In the genomic region with DNA sequence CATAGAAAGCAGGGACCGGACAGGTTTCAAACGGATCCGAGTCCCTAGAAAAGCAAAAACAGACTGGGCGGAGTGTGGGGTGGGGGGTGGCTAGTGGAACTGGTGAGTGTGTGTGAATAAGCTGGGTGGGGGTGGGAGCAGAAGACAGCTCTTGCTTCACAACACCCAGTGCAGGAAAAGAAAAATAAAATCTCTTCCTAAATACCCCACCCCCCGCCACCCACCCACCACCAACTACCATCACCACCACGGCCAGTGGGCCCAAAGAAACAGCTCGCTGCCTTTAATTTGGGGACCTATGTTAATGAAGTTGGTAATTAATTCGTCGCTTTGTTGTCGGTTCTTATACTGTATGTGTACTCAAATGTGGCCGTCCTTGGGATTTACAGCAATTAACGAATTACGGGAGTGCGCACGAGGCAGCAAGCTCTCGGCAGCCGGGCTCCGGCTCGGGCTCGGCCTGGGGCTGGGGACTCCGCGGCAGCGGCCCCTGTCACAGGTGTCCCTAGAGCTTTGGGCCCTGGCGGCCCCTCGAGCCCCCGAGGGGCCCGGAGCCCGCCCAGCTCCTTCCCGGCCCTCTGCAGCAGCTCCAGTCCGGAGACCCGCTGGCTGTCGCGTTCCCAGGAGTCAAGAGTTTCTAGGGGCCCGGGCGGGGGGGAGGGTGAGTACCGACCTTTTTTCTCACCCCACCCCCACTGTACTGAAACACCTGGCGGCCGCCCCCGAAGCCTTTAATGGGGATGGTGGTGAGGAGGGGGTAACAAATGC, we compare ENCODE assay signal across 30 cellular contexts. TPM values are rescaled to one million over a fixed set of nuclear protein-coding genes. Genes with fewer than 3 reads are reported as not detected.
DNase-seq lines count a peak whose midpoint lies in the region; ATAC-seq and TF ChIP-seq lines count a peak whose summit lies in the region.
"Had no signal": no experiment of that assay in that cellular context is flagged by ENCODE, and none has a peak within 500 bp of the region (broad histone marks: within the 10 kb centered on the region; RNA-seq: fewer than 3 reads in every experiment).

No MANE protein-coding gene starts in this region.

- H3K4me3 ChIP-seq in iPS-18c (ENCODE audit: insufficient read depth, low read depth, low read length): peak overlapping the region; percentile 34; the same call in 1 of the 2 replicates
- H3K4me3 ChIP-seq in osteoblast (ENCODE audit: insufficient read depth, low read length): no peak overlapping the region
- H3K4me3 ChIP-seq: body of pancreas had no signal

- CTCF ChIA-PET in activated naive CD4-positive, alpha-beta T cell treated with anti-CD3 and anti-CD28 coated beads, Interleukin-2, amount 10 ng/mL, durations not matched to agents 7 days and 5 days (lab: Charles Lee): no interaction called here

- H3K4me1 Mint-ChIP-seq in activated naive CD8-positive, alpha-beta T cell treated with anti-CD3 and anti-CD28 coated beads, Interleukin-2, amount 10 ng/mL, durations not matched to agents 7 days and 5 days: peaks cover 12% of the 10 kb centered on the region
- H3K4me1 Mint-ChIP-seq in activated naive CD8-positive, alpha-beta T cell treated with anti-CD3 and anti-CD28 coated beads for 36 hours: peaks cover 17% of the 10 kb centered on the region
- peaks cover 39% of the 10 kb centered on the region for H3K4me1 Mint-ChIP-seq in brain
- peaks cover 8% of the 10 kb centered on the region for H3K4me1 Mint-ChIP-seq in activated naive CD4-positive, alpha-beta T cell treated with anti-CD3 and anti-CD28 coated beads, Interleukin-2, amount 10 ng/mL, durations not matched to agents 7 days and 5 days

- H3K9me3 ChIP-seq in iPS-18c (ENCODE audit: control insufficient read depth, insufficient read depth, low read length): no peaks in the 10 kb centered on the region
- H3K9me3 ChIP-seq in osteoblast (ENCODE audit: low read depth, low read length): no peaks in the 10 kb centered on the region
- H3K9me3 ChIP-seq: body of pancreas, SK-N-SH had no signal

- no peak overlapping the region for H3K4me3 Mint-ChIP-seq in activated naive CD8-positive, alpha-beta T cell treated with anti-CD3 and anti-CD28 coated beads, Interleukin-2, amount 10 ng/mL, durations not matched to agents 7 days and 5 days
- no peak overlapping the region for H3K4me3 Mint-ChIP-seq in activated naive CD8-positive, alpha-beta T cell treated with anti-CD3 and anti-CD28 coated beads for 36 hours
- peak overlapping the region in 4 of 5 experiments; percentile 16 to 90 (median 57) for H3K4me3 Mint-ChIP-seq in brain
- no peak overlapping the region for H3K4me3 Mint-ChIP-seq in activated naive CD4-positive, alpha-beta T cell treated with anti-CD3 and anti-CD28 coated beads, Interleukin-2, amount 10 ng/mL, durations not matched to agents 7 days and 5 days
- H3K4me3 Mint-ChIP-seq: activated CD8-positive, alpha-beta T cell treated with anti-CD3 and anti-CD28 coated beads for 36 hours; activated naive CD8-positive, alpha-beta T cell treated with anti-CD3 and anti-CD28 coated beads, Interleukin-2, amount 50 U/mL, for 24 hours; CD4-positive, CD25-positive, alpha-beta regulatory T cell; memory B cell; stimulated activated naive CD8-positive, alpha-beta T cell treated with anti-CD3 and anti-CD28 coated beads, Interleukin-15, Interleukin-2, amounts not matched to agents 100 ng/mL and 50 ng/mL, for 24 hours; T-helper 1 cell treated with Interleukin-12 subunit alpha and Interleukin-12 subunit beta and Interleukin-4 antibody, amounts not matched to agents 30 μg/mL and 1 μg/mL, for 36 hours had no signal

- no peak overlapping the region for H2AFZ ChIP-seq in osteoblast (ENCODE audit: low read length)

- H3K27me3 Mint-ChIP-seq in activated naive CD8-positive, alpha-beta T cell treated with anti-CD3 and anti-CD28 coated beads, Interleukin-2, amount 10 ng/mL, durations not matched to agents 7 days and 5 days: peaks cover 81% of the 10 kb centered on the region
- peaks cover 92% of the 10 kb centered on the region for H3K27me3 Mint-ChIP-seq in activated naive CD8-positive, alpha-beta T cell treated with anti-CD3 and anti-CD28 coated beads for 36 hours
- peaks cover 96% of the 10 kb centered on the region for H3K27me3 Mint-ChIP-seq in brain
- H3K27me3 Mint-ChIP-seq in activated naive CD4-positive, alpha-beta T cell treated with anti-CD3 and anti-CD28 coated beads, Interleukin-2, amount 10 ng/mL, durations not matched to agents 7 days and 5 days: peaks cover 98% of the 10 kb centered on the region

- H3K4me1 ChIP-seq in osteoblast (ENCODE audit: insufficient read depth, low read length): no peaks in the 10 kb centered on the region

- peaks cover 97% of the 10 kb centered on the region for H3K27me3 ChIP-seq in osteoblast (ENCODE audit: insufficient read depth, low read length)

- H3K27ac Mint-ChIP-seq in activated naive CD8-positive, alpha-beta T cell treated with anti-CD3 and anti-CD28 coated beads, Interleukin-2, amount 10 ng/mL, durations not matched to agents 7 days and 5 days: no peak overlapping the region
- no peak overlapping the region for H3K27ac Mint-ChIP-seq in activated naive CD8-positive, alpha-beta T cell treated with anti-CD3 and anti-CD28 coated beads for 36 hours
- peak overlapping the region in 3 of 5 experiments; percentile 80 to 98 (median 95) for H3K27ac Mint-ChIP-seq in brain
- no peak overlapping the region for H3K27ac Mint-ChIP-seq in activated naive CD4-positive, alpha-beta T cell treated with anti-CD3 and anti-CD28 coated beads, Interleukin-2, amount 10 ng/mL, durations not matched to agents 7 days and 5 days
- H3K27ac Mint-ChIP-seq: activated CD8-positive, alpha-beta T cell treated with anti-CD3 and anti-CD28 coated beads for 36 hours; activated naive CD8-positive, alpha-beta T cell treated with anti-CD3 and anti-CD28 coated beads, Interleukin-2, amount 50 U/mL, for 24 hours; CD4-positive, CD25-positive, alpha-beta regulatory T cell; memory B cell had no signal

- no peaks in the 10 kb centered on the region for H4K20me1 ChIP-seq in osteoblast (ENCODE audit: insufficient read depth, low read length)

- no peak for TF ChIP-seq CTCF in brain (conservative IDR thresholded peaks at IDR 0.05)
- no peak for TF ChIP-seq CTCF in osteoblast (IDR thresholded peaks at IDR 0.05; ENCODE audit: extremely low read depth, low read depth, low read length)

- no peak overlapping the region for H3K27ac ChIP-seq in osteoblast (ENCODE audit: low read depth, low read length)
- H3K27ac ChIP-seq: body of pancreas, KMS-11 had no signal

- H3K36me3 Mint-ChIP-seq in activated naive CD8-positive, alpha-beta T cell treated with anti-CD3 and anti-CD28 coated beads, Interleukin-2, amount 10 ng/mL, durations not matched to agents 7 days and 5 days: peaks cover 10% of the 10 kb centered on the region
- H3K36me3 Mint-ChIP-seq in activated naive CD8-positive, alpha-beta T cell treated with anti-CD3 and anti-CD28 coated beads for 36 hours: peaks cover 16% of the 10 kb centered on the region
- peaks cover 10% of the 10 kb centered on the region for H3K36me3 Mint-ChIP-seq in brain
- peaks cover 18% of the 10 kb centered on the region for H3K36me3 Mint-ChIP-seq in activated naive CD4-positive, alpha-beta T cell treated with anti-CD3 and anti-CD28 coated beads, Interleukin-2, amount 10 ng/mL, durations not matched to agents 7 days and 5 days
- H3K36me3 Mint-ChIP-seq: memory B cell had no signal

- no peaks in the 10 kb centered on the region for H3K36me3 ChIP-seq in osteoblast (ENCODE audit: insufficient read depth, low read length)

- no peaks in the 10 kb centered on the region for H3K79me2 ChIP-seq in osteoblast (ENCODE audit: insufficient read depth, low read length)

- no peak overlapping the region for H3K4me2 ChIP-seq in osteoblast (ENCODE audit: insufficient read depth, low read length)
- H3K4me2 ChIP-seq: KMS-11, SK-N-SH had no signal

- no peak for ATAC-seq in activated naive CD8-positive, alpha-beta T cell treated with anti-CD3 and anti-CD28 coated beads, Interleukin-2, amount 10 ng/mL, durations not matched to agents 7 days and 5 days (ENCODE audit: low read depth)
- ATAC-seq: activated CD8-positive, alpha-beta T cell treated with anti-CD3 and anti-CD28 coated beads for 36 hours; activated naive CD8-positive, alpha-beta T cell treated with anti-CD3 and anti-CD28 coated beads, Interleukin-2, amount 50 U/mL, for 24 hours; body of pancreas; left cardiac atrium had no signal

- peak; percentile 31 for DNase-seq in activated naive CD8-positive, alpha-beta T cell treated with anti-CD3 and anti-CD28 coated beads, Interleukin-2, amount 10 ng/mL, durations not matched to agents 7 days and 5 days
- DNase-seq in activated naive CD8-positive, alpha-beta T cell treated with anti-CD3 and anti-CD28 coated beads for 36 hours: no peak
- DNase-seq in osteoblast (ENCODE audit: insufficient read length, low spot score, missing footprints): no peak
- DNase-seq in activated naive CD4-positive, alpha-beta T cell treated with anti-CD3 and anti-CD28 coated beads, Interleukin-2, amount 10 ng/mL, durations not matched to agents 7 days and 5 days: no peak
- no peak for DNase-seq in HuH-7 (ENCODE audit: low spot score)
- no peak for DNase-seq in nucleus accumbens (lab: John Stamatoyannopoulos, UW)
- DNase-seq: 8988T; activated CD4-positive, CD25-positive, alpha-beta regulatory T cell treated with anti-CD3 and anti-CD28 coated beads, Interleukin-2, amount 50 U/mL, for 72 hours; activated CD8-positive, alpha-beta T cell treated with anti-CD3 and anti-CD28 coated beads for 36 hours; activated naive CD8-positive, alpha-beta T cell treated with anti-CD3 and anti-CD28 coated beads, Interleukin-2, amount 50 U/mL, for 24 hours; body of pancreas; CD4-positive, CD25-positive, alpha-beta regulatory T cell; left cardiac atrium; MM.1S; NCI-H1417; NCI-H2029 treated with DMSO at 0.1 percent for 48 hours; NCI-H748 treated with DMSO at 0.1 percent for 48 hours; SK-N-SH had no signal

- POLR2A ChIA-PET in activated naive CD8-positive, alpha-beta T cell treated with anti-CD3 and anti-CD28 coated beads, Interleukin-2, amount 10 ng/mL, durations not matched to agents 7 days and 5 days (lab: Charles Lee): no interaction called here

- peaks cover 10% of the 10 kb centered on the region for H3K9me3 Mint-ChIP-seq in activated naive CD8-positive, alpha-beta T cell treated with anti-CD3 and anti-CD28 coated beads, Interleukin-2, amount 10 ng/mL, durations not matched to agents 7 days and 5 days
- H3K9me3 Mint-ChIP-seq in activated naive CD8-positive, alpha-beta T cell treated with anti-CD3 and anti-CD28 coated beads for 36 hours: peaks cover 12% of the 10 kb centered on the region
- H3K9me3 Mint-ChIP-seq in brain: peaks cover 0 to 11% (median 0%) of the 10 kb centered on the region in 5 experiments
- peaks cover 1% of the 10 kb centered on the region for H3K9me3 Mint-ChIP-seq in activated naive CD4-positive, alpha-beta T cell treated with anti-CD3 and anti-CD28 coated beads, Interleukin-2, amount 10 ng/mL, durations not matched to agents 7 days and 5 days

RNA-seq across cellular contexts. Expression of a gene that starts 1.5 kb away (rescaled TPM):
- total RNA-seq in activated naive CD8-positive, alpha-beta T cell treated with anti-CD3 and anti-CD28 coated beads, Interleukin-2, amount 10 ng/mL, durations not matched to agents 7 days and 5 days: not detected
- total RNA-seq in activated naive CD8-positive, alpha-beta T cell treated with anti-CD3 and anti-CD28 coated beads for 36 hours: not detected
- polyA plus RNA-seq in brain (ENCODE audit: insufficient read depth, low read depth, low replicate concordance): not detected
- total RNA-seq in osteoblast: not detected in 2 replicates
- total RNA-seq: activated CD8-positive, alpha-beta T cell treated with anti-CD3 and anti-CD28 coated beads for 36 hours; body of pancreas; CD4-positive, CD25-positive, alpha-beta regulatory T cell; epithelial cell of proximal tubule; H4; HT1080; left cardiac atrium; OCI-LY7; pulmonary artery endothelial cell; skeletal muscle tissue had no signal
- polyA plus RNA-seq: CD4-positive, CD25-positive, alpha-beta regulatory T cell; SK-N-SH had no signal

Comparison
In these comparisons a context has a peak if more than half of its experiments do, and no peak if none do; other contexts are left out.
1. H3K27ac Mint-ChIP-seq: peak in brain (3 of 5); none in activated naive CD8-positive, alpha-beta T cell treated with anti-CD3 and anti-CD28 coated beads, Interleukin-2, amount 10 ng/mL, durations not matched to agents 7 days and 5 days (single experiment), activated naive CD8-positive, alpha-beta T cell treated with anti-CD3 and anti-CD28 coated beads for 36 hours (single experiment) and activated naive CD4-positive, alpha-beta T cell treated with anti-CD3 and anti-CD28 coated beads, Interleukin-2, amount 10 ng/mL, durations not matched to agents 7 days and 5 days (single experiment).
2. H3K4me3 Mint-ChIP-seq: peak in brain (4 of 5); none in activated naive CD8-positive, alpha-beta T cell treated with anti-CD3 and anti-CD28 coated beads, Interleukin-2, amount 10 ng/mL, durations not matched to agents 7 days and 5 days (single experiment), activated naive CD8-positive, alpha-beta T cell treated with anti-CD3 and anti-CD28 coated beads for 36 hours (single experiment) and activated naive CD4-positive, alpha-beta T cell treated with anti-CD3 and anti-CD28 coated beads, Interleukin-2, amount 10 ng/mL, durations not matched to agents 7 days and 5 days (single experiment).